21 cellular contexts compared by ENCODE assay signal in the genomic region with DNA sequence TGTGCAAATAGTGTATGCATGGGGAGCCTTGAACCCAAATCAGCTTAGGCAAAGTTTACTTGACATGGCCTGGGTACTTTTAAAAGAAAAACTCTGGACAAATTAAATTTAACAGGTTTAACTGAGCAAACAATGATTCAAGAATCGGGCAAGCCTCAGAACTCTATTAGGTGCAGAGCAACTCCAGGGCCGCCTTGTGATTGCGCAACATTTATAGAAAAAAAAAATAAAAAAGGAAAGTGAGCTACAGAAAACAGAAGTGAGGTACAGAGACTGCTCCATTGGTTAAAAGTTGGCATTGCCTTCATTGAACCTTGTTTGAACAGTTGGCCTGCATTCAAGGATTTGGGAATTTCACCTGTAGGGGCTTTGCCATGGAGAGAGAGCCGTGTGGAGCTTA.
"Had no signal": no experiment of that assay in that cellular context is flagged by ENCODE, and none has a peak within 500 bp of the region (broad histone marks: within the 10 kb centered on the region; RNA-seq: fewer than 3 reads in every experiment).

No MANE protein-coding gene starts in this region.

- DNase-seq: activated CD4-positive, alpha-beta T cell treated with anti-CD3 and anti-CD28 coated beads for 1 hour; activated CD4-positive, alpha-beta T cell treated with anti-CD3 and anti-CD28 coated beads, Interleukin-2, amount 50 U/mL, for 1 hour; activated CD8-positive, alpha-beta T cell treated with anti-CD3 and anti-CD28 coated beads, Interleukin-2, amount 10 ng/mL, durations not matched to agents 7 days and 5 days; activated gamma-delta T cell; activated naive CD4-positive, alpha-beta T cell treated with anti-CD3 and anti-CD28 coated beads, Interleukin-2, amount 50 U/mL, for 16 hours; activated naive CD8-positive, alpha-beta T cell treated with anti-CD3 and anti-CD28 coated beads, Interleukin-2, amount 50 U/mL, for 24 hours; cerebellar nuclear complex; glutamatergic neuron; hippocampal formation; kidney glomerular epithelial cell; left ventricle myocardium superior; psoas muscle; stimulated activated CD4-positive, alpha-beta T cell treated with anti-CD3 and anti-CD28 coated beads, Interleukin-1b, Interleukin-23, amount 100 ng/mL, for 48 hours; tibial artery had no signal

- H3K36me3 ChIP-seq: esophagus muscularis mucosa, right atrium auricular region, tibial artery had no signal

- H3K27ac ChIP-seq: coronary artery, esophagus muscularis mucosa, psoas muscle, right atrium auricular region, tibial artery had no signal

- H3K4me1 ChIP-seq: esophagus muscularis mucosa, psoas muscle, right atrium auricular region, tibial artery had no signal

- H3K9me3 Mint-ChIP-seq: natural killer cell treated with Interleukin-12 subunit alpha and Interleukin-12 subunit beta and Interleukin-15 and Interleukin-18, amount 100 ng/mL, for 72 hours had no signal

- H3K4me1 Mint-ChIP-seq: activated naive CD8-positive, alpha-beta T cell treated with anti-CD3 and anti-CD28 coated beads, Interleukin-2, amount 50 U/mL, for 24 hours had no signal

- H3K36me3 Mint-ChIP-seq: natural killer cell treated with Interleukin-12 subunit alpha and Interleukin-12 subunit beta and Interleukin-15 and Interleukin-18, amount 100 ng/mL, for 72 hours had no signal

- ATAC-seq: activated CD8-positive, alpha-beta T cell treated with anti-CD3 and anti-CD28 coated beads, Interleukin-2, amount 10 ng/mL, durations not matched to agents 7 days and 5 days; activated naive CD8-positive, alpha-beta T cell treated with anti-CD3 and anti-CD28 coated beads, Interleukin-2, amount 50 U/mL, for 24 hours; left ventricle myocardium superior; natural killer cell treated with Interleukin-12 subunit alpha and Interleukin-12 subunit beta and Interleukin-15 and Interleukin-18, amount 100 ng/mL, for 72 hours; psoas muscle had no signal

- H3K4me3 ChIP-seq: coronary artery, esophagus muscularis mucosa, psoas muscle, right atrium auricular region, tibial artery had no signal

- H3K9me3 ChIP-seq: esophagus muscularis mucosa, psoas muscle, tibial artery had no signal

- H3K27ac Mint-ChIP-seq: activated CD8-positive, alpha-beta T cell treated with anti-CD3 and anti-CD28 coated beads, Interleukin-2, amount 10 ng/mL, durations not matched to agents 7 days and 5 days; activated naive CD8-positive, alpha-beta T cell treated with anti-CD3 and anti-CD28 coated beads, Interleukin-2, amount 50 U/mL, for 24 hours; activated T-helper 1 cell treated with anti-CD3 and anti-CD28 coated beads, Interleukin-12 subunit alpha, Interleukin-12 subunit beta, Interleukin-2, Interleukin-4 antibody, amounts not matched to agents 30 ng/mL and 10 ng/mL and 1 ng/mL, durations not matched to agents 14 hours and 24 hours and 36 hours; natural killer cell treated with Interleukin-12 subunit alpha and Interleukin-12 subunit beta and Interleukin-15 and Interleukin-18, amount 100 ng/mL, for 72 hours; stimulated activated naive CD8-positive, alpha-beta T cell treated with anti-CD3 and anti-CD28 coated beads, Interleukin-15, Interleukin-2, amounts not matched to agents 100 ng/mL and 50 ng/mL, for 24 hours had no signal

- H3K27me3 ChIP-seq: esophagus muscularis mucosa, right atrium auricular region, tibial artery had no signal

- FAIRE-seq: frontal cortex had no signal

- H3K4me3 Mint-ChIP-seq: activated CD8-positive, alpha-beta T cell treated with anti-CD3 and anti-CD28 coated beads, Interleukin-2, amount 10 ng/mL, durations not matched to agents 7 days and 5 days; activated naive CD8-positive, alpha-beta T cell treated with anti-CD3 and anti-CD28 coated beads, Interleukin-2, amount 50 U/mL, for 24 hours; activated T-helper 1 cell treated with anti-CD3 and anti-CD28 coated beads, Interleukin-12 subunit alpha, Interleukin-12 subunit beta, Interleukin-2, Interleukin-4 antibody, amounts not matched to agents 30 ng/mL and 10 ng/mL and 1 ng/mL, durations not matched to agents 14 hours and 24 hours and 36 hours; natural killer cell treated with Interleukin-12 subunit alpha and Interleukin-12 subunit beta and Interleukin-15 and Interleukin-18, amount 100 ng/mL, for 72 hours; stimulated activated naive CD8-positive, alpha-beta T cell treated with anti-CD3 and anti-CD28 coated beads, Interleukin-15, Interleukin-2, amounts not matched to agents 100 ng/mL and 50 ng/mL, for 24 hours had no signal
